In the genomic region with DNA sequence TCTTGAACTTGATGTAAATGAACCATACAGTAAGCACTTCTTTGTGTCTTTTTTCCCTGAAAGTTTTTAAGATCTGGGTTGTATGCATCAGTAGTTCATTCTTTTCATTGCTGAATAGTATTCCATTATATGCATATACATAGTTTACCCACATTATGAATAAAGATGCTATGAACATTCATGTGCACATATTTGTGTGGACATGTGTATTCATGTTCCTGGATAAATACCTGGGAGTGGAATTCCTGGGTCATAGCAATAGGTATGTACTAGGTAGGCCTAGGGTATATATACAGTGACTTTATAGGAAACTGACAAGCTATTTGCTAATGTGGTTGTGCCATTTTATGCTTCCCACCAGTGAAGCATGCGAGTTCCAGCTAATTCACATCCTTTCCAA, we compare ENCODE assay signal across 28 cellular contexts.
"Had no signal": no experiment of that assay in that cellular context is flagged by ENCODE, and none has a peak within 500 bp of the region (broad histone marks: within the 10 kb centered on the region; RNA-seq: fewer than 3 reads in every experiment).

No MANE protein-coding gene starts in this region.

- H3K9me3 ChIP-seq: ascending aorta, gastrocnemius medialis, heart right ventricle had no signal

- H3K27ac ChIP-seq: adrenal gland, ascending aorta, brain microvascular endothelial cell, gastrocnemius medialis, heart right ventricle had no signal

- H3K36me3 Mint-ChIP-seq: activated CD4-positive, alpha-beta memory T cell treated with anti-CD3 and anti-CD28 coated beads for 36 hours; activated CD8-positive, alpha-beta memory T cell treated with anti-CD3 and anti-CD28 coated beads, Interleukin-2, amount 10 ng/mL, durations not matched to agents 7 days and 5 days; activated naive CD4-positive, alpha-beta T cell treated with anti-CD3 and anti-CD28 coated beads, Interleukin-2, amount 10 ng/mL, durations not matched to agents 7 days and 5 days; activated naive CD4-positive, alpha-beta T cell treated with anti-CD3 and anti-CD28 coated beads, Interleukin-2, amount 50 U/mL, for 72 hours had no signal

- DNase-seq: activated CD4-positive, alpha-beta memory T cell treated with anti-CD3 and anti-CD28 coated beads for 36 hours; activated CD4-positive, alpha-beta T cell treated with anti-CD3 and anti-CD28 coated beads for 36 hours; activated CD4-positive, alpha-beta T cell treated with anti-CD3 and anti-CD28 coated beads, Interleukin-2, amount 10 ng/mL, durations not matched to agents 24 days and 14 days; activated CD4-positive, CD25-positive, alpha-beta regulatory T cell; activated CD4-positive, CD25-positive, alpha-beta regulatory T cell treated with anti-CD3 and anti-CD28 coated beads, Interleukin-2, amount 50 U/mL, for 72 hours; activated CD8-positive, alpha-beta memory T cell treated with anti-CD3 and anti-CD28 coated beads, Interleukin-2, amount 10 ng/mL, durations not matched to agents 7 days and 5 days; activated CD8-positive, alpha-beta memory T cell treated with anti-CD3 and anti-CD28 coated beads, Interleukin-2, amount 50 U/mL, for 4 hours; activated CD8-positive, alpha-beta T cell treated with anti-CD3 and anti-CD28 coated beads, Interleukin-2, amount 10 ng/mL, durations not matched to agents 7 days and 5 days; activated effector memory CD4-positive, alpha-beta T cell treated with anti-CD3 and anti-CD28 coated beads, Interleukin-2, amount 50 U/mL, for 16 hours; activated naive CD4-positive, alpha-beta T cell; activated naive CD4-positive, alpha-beta T cell treated with anti-CD3 and anti-CD28 coated beads, Interleukin-2, amount 10 ng/mL, durations not matched to agents 7 days and 5 days; activated naive CD8-positive, alpha-beta T cell treated with anti-CD3 and anti-CD28 coated beads, Interleukin-2, amount 50 U/mL, for 24 hours; activated T-cell treated with anti-CD3 and anti-CD28 coated beads, Interleukin-2, amount 50 U/mL, for 1 hour; activated T-cell treated with anti-CD3 and anti-CD28 coated beads, Interleukin-2, amount 50 U/mL, for 48 hours; adrenal gland; caudate nucleus; cortex of kidney; effector CD4-positive, alpha-beta T cell; effector memory CD8-positive, alpha-beta T cell; foreskin fibroblast; gastrocnemius medialis; heart right ventricle; T-helper 2 cell had no signal

- H3K27ac Mint-ChIP-seq: activated CD4-positive, alpha-beta memory T cell treated with anti-CD3 and anti-CD28 coated beads for 36 hours; activated CD4-positive, alpha-beta T cell treated with anti-CD3 and anti-CD28 coated beads for 36 hours; activated CD4-positive, alpha-beta T cell treated with anti-CD3 and anti-CD28 coated beads, Interleukin-2, amount 10 ng/mL, durations not matched to agents 24 days and 14 days; activated CD8-positive, alpha-beta memory T cell treated with anti-CD3 and anti-CD28 coated beads, Interleukin-2, amount 10 ng/mL, durations not matched to agents 7 days and 5 days; activated CD8-positive, alpha-beta T cell treated with anti-CD3 and anti-CD28 coated beads, Interleukin-2, amount 10 ng/mL, durations not matched to agents 7 days and 5 days; activated naive CD4-positive, alpha-beta T cell treated with anti-CD3 and anti-CD28 coated beads, Interleukin-2, amount 10 ng/mL, durations not matched to agents 7 days and 5 days; activated naive CD4-positive, alpha-beta T cell treated with anti-CD3 and anti-CD28 coated beads, Interleukin-2, amount 50 U/mL, for 72 hours; activated naive CD8-positive, alpha-beta T cell treated with anti-CD3 and anti-CD28 coated beads, Interleukin-2, amount 50 U/mL, for 24 hours; activated T-helper 1 cell treated with anti-CD3 and anti-CD28 coated beads, Interleukin-12 subunit alpha, Interleukin-12 subunit beta, Interleukin-2, Interleukin-4 antibody, amounts not matched to agents 30 ng/mL and 10 ng/mL and 1 ng/mL, durations not matched to agents 14 hours and 24 hours and 36 hours; activated T-helper 2 cell treated with anti-CD3 and anti-CD28 coated beads, Interferon-gamma antibody, Interleukin-2, Interleukin-4, amounts not matched to agents 10 μg/mL and 5 μg/mL and 100 μg/mL, durations not matched to agents 14 hours and 24 hours and 36 hours; effector memory CD8-positive, alpha-beta T cell had no signal

- H3K4me3 Mint-ChIP-seq: activated CD4-positive, alpha-beta memory T cell treated with anti-CD3 and anti-CD28 coated beads for 36 hours; activated CD4-positive, alpha-beta T cell treated with anti-CD3 and anti-CD28 coated beads for 36 hours; activated CD4-positive, alpha-beta T cell treated with anti-CD3 and anti-CD28 coated beads, Interleukin-2, amount 10 ng/mL, durations not matched to agents 24 days and 14 days; activated CD8-positive, alpha-beta memory T cell treated with anti-CD3 and anti-CD28 coated beads, Interleukin-2, amount 10 ng/mL, durations not matched to agents 7 days and 5 days; activated CD8-positive, alpha-beta T cell treated with anti-CD3 and anti-CD28 coated beads, Interleukin-2, amount 10 ng/mL, durations not matched to agents 7 days and 5 days; activated naive CD4-positive, alpha-beta T cell treated with anti-CD3 and anti-CD28 coated beads, Interleukin-2, amount 10 ng/mL, durations not matched to agents 7 days and 5 days; activated naive CD8-positive, alpha-beta T cell treated with anti-CD3 and anti-CD28 coated beads, Interleukin-2, amount 50 U/mL, for 24 hours; activated T-helper 1 cell treated with anti-CD3 and anti-CD28 coated beads, Interleukin-12 subunit alpha, Interleukin-12 subunit beta, Interleukin-2, Interleukin-4 antibody, amounts not matched to agents 30 ng/mL and 10 ng/mL and 1 ng/mL, durations not matched to agents 14 hours and 24 hours and 36 hours; effector memory CD8-positive, alpha-beta T cell had no signal

- H3K4me1 ChIP-seq: ascending aorta had no signal

- H3K27me3 Mint-ChIP-seq: activated CD4-positive, alpha-beta memory T cell treated with anti-CD3 and anti-CD28 coated beads for 36 hours; activated CD4-positive, alpha-beta T cell treated with anti-CD3 and anti-CD28 coated beads for 36 hours; activated CD4-positive, alpha-beta T cell treated with anti-CD3 and anti-CD28 coated beads, Interleukin-2, amount 10 ng/mL, durations not matched to agents 24 days and 14 days; activated CD8-positive, alpha-beta memory T cell treated with anti-CD3 and anti-CD28 coated beads, Interleukin-2, amount 10 ng/mL, durations not matched to agents 7 days and 5 days; activated naive CD4-positive, alpha-beta T cell treated with anti-CD3 and anti-CD28 coated beads, Interleukin-2, amount 10 ng/mL, durations not matched to agents 7 days and 5 days; activated naive CD8-positive, alpha-beta T cell treated with anti-CD3 and anti-CD28 coated beads, Interleukin-2, amount 50 U/mL, for 24 hours; effector memory CD8-positive, alpha-beta T cell had no signal

- H3K36me3 ChIP-seq: adrenal gland, ascending aorta, brain microvascular endothelial cell, gastrocnemius medialis, heart right ventricle had no signal

- H3K4me1 Mint-ChIP-seq: activated CD4-positive, alpha-beta T cell treated with anti-CD3 and anti-CD28 coated beads, Interleukin-2, amount 10 ng/mL, durations not matched to agents 24 days and 14 days; activated CD8-positive, alpha-beta memory T cell treated with anti-CD3 and anti-CD28 coated beads, Interleukin-2, amount 10 ng/mL, durations not matched to agents 7 days and 5 days; activated naive CD4-positive, alpha-beta T cell treated with anti-CD3 and anti-CD28 coated beads, Interleukin-2, amount 10 ng/mL, durations not matched to agents 7 days and 5 days had no signal

- H3K27me3 ChIP-seq: adrenal gland, ascending aorta, brain microvascular endothelial cell, gastrocnemius medialis, heart right ventricle had no signal

- H3K4me3 ChIP-seq: adrenal gland, ascending aorta, gastrocnemius medialis, heart right ventricle had no signal

- H3K9me3 Mint-ChIP-seq: activated CD4-positive, alpha-beta memory T cell treated with anti-CD3 and anti-CD28 coated beads for 36 hours; activated CD4-positive, alpha-beta T cell treated with anti-CD3 and anti-CD28 coated beads, Interleukin-2, amount 10 ng/mL, durations not matched to agents 24 days and 14 days; activated naive CD4-positive, alpha-beta T cell treated with anti-CD3 and anti-CD28 coated beads, Interleukin-2, amount 10 ng/mL, durations not matched to agents 7 days and 5 days; activated naive CD4-positive, alpha-beta T cell treated with anti-CD3 and anti-CD28 coated beads, Interleukin-2, amount 50 U/mL, for 72 hours; activated naive CD8-positive, alpha-beta T cell treated with anti-CD3 and anti-CD28 coated beads, Interleukin-2, amount 50 U/mL, for 24 hours; activated T-helper 1 cell treated with anti-CD3 and anti-CD28 coated beads, Interleukin-12 subunit alpha, Interleukin-12 subunit beta, Interleukin-2, Interleukin-4 antibody, amounts not matched to agents 30 ng/mL and 10 ng/mL and 1 ng/mL, durations not matched to agents 14 hours and 24 hours and 36 hours; activated T-helper 2 cell treated with anti-CD3 and anti-CD28 coated beads, Interferon-gamma antibody, Interleukin-2, Interleukin-4, amounts not matched to agents 10 μg/mL and 5 μg/mL and 100 μg/mL, durations not matched to agents 14 hours and 24 hours and 36 hours; effector memory CD8-positive, alpha-beta T cell had no signal
